ENCODE assay signal across 10 cellular contexts in the genomic region with DNA sequence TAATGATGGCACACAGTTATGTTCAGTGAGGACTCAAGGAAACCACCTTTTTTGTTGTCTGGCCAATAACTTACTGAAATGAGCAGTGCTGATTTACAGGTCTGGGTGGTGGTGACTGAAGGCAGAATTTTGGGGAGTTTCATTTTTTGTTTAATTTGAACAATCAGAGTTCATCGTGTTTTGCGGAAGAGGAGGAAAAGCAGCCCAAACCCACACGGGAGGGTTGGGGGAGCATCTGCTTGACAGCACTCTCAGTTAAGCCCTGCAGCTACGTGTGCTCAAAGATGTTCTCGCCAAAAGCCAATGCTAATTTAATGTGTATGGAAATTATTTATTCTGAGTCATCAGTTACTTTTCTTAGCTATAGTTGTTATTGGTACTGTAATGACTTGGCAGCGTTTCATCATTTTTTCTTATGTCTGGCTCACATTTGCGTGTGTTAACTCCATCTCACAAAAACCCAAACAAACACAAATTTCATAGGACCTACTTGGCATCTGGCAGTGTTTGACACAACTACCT.
DNase-seq lines count a peak whose midpoint lies in the region; ATAC-seq, FAIRE-seq and TF ChIP-seq lines count a peak whose summit lies in the region.
"Had no signal": no experiment of that assay in that cellular context is flagged by ENCODE, and none has a peak within 500 bp of the region (broad histone marks: within the 10 kb centered on the region; RNA-seq: fewer than 3 reads in every experiment).

No MANE protein-coding gene starts in this region.

- peak; percentile 53 to 79 for ATAC-seq in natural killer cell treated with Interleukin-12 subunit alpha and Interleukin-12 subunit beta and Interleukin-15 and Interleukin-18, amount 100 ng/mL, for 72 hours
- ATAC-seq in natural killer cell (no peak), sciatic nerve (no peak)

- no peaks in the 10 kb centered on the region for H3K79me2 ChIP-seq in SK-N-SH (ENCODE audit: insufficient read depth)
- no peaks in the 10 kb centered on the region for H3K79me2 ChIP-seq in fibroblast of lung (ENCODE audit: control insufficient read depth, insufficient read depth, low read length)

- CTCF ChIA-PET in SK-N-SH (lab: Yijun Ruan, JAX): no interaction called here

- H3K4me1 ChIP-seq in SK-N-SH (ENCODE audit: control insufficient read depth in 1 of 2, insufficient read depth in 2 of 2, low read depth in 1 of 2, low read length in 1 of 2) (no peaks in the 10 kb centered on the region), fibroblast of lung (ENCODE audit: control insufficient read depth, extremely low read depth, insufficient read depth, low read length) (no peaks in the 10 kb centered on the region), kidney (ENCODE audit: control insufficient read depth in 1 of 2, insufficient read depth in 1 of 2, low read depth in 1 of 2, low read length in 2 of 2) (no peaks in the 10 kb centered on the region)

- H3K9ac ChIP-seq in SK-N-SH (no peak overlapping the region), fibroblast of lung (ENCODE audit: insufficient read depth, low read length) (no peak overlapping the region), kidney (ENCODE audit: low read length in 2 of 2) (no peak overlapping the region)

- H3K9me3 Mint-ChIP-seq in natural killer cell treated with Interleukin-12 subunit alpha and Interleukin-12 subunit beta and Interleukin-15 and Interleukin-18, amount 100 ng/mL, for 72 hours: no peaks in the 10 kb centered on the region
- H3K9me3 Mint-ChIP-seq in natural killer cell: no peaks in the 10 kb centered on the region

- H3K36me3 ChIP-seq in SK-N-SH (replicated peaks in 1 of 2; ENCODE audit: control insufficient read depth in 1 of 2, insufficient read depth in 2 of 2, low read length in 1 of 2) (no peaks in the 10 kb centered on the region), fibroblast of lung (ENCODE audit: control insufficient read depth, insufficient read depth, low read length) (no peaks in the 10 kb centered on the region), kidney (ENCODE audit: control insufficient read depth in 1 of 2, insufficient read depth in 2 of 2, low read length in 2 of 2) (no peaks in the 10 kb centered on the region)
- H3K36me3 ChIP-seq: tibial nerve had no signal

- no peaks in the 10 kb centered on the region for H3K36me3 Mint-ChIP-seq in natural killer cell treated with Interleukin-12 subunit alpha and Interleukin-12 subunit beta and Interleukin-15 and Interleukin-18, amount 100 ng/mL, for 72 hours
- no peaks in the 10 kb centered on the region for H3K36me3 Mint-ChIP-seq in natural killer cell

- H3F3A ChIP-seq in SK-N-SH (replicated peaks; ENCODE audit: insufficient read depth): peaks cover 4% of the 10 kb centered on the region

- no peaks in the 10 kb centered on the region for H3K9me3 ChIP-seq in SK-N-SH
- H3K9me3 ChIP-seq in fibroblast of lung (ENCODE audit: control insufficient read depth, insufficient read depth, low read depth, low read length): no peaks in the 10 kb centered on the region
- no peaks in the 10 kb centered on the region for H3K9me3 ChIP-seq in kidney (ENCODE audit: control insufficient read depth in 1 of 2, low read length in 2 of 2)
- H3K9me3 ChIP-seq: tibial nerve had no signal

- no peak for FAIRE-seq in kidney (lab: Jason Lieb, UNC)
- FAIRE-seq: colon had no signal

- H3K4me3 ChIP-seq in SK-N-SH (ENCODE audit: low read depth in 2 of 2, low read length in 1 of 2): no peak overlapping the region
- no peak overlapping the region for H3K4me3 ChIP-seq in fibroblast of lung (replicated peaks in 1 of 4; ENCODE audit: control extremely low read depth in 1 of 4, insufficient read depth in 1 of 4, low read depth in 3 of 4, low read length in 4 of 4)
- no peak overlapping the region for H3K4me3 ChIP-seq in kidney (ENCODE audit: low read length in 2 of 2)
- H3K4me3 ChIP-seq: tibial nerve had no signal

- no peak for TF ChIP-seq CTCF in natural killer cell (IDR thresholded peaks at IDR 0.05)
- no peak for TF ChIP-seq CTCF in SK-N-SH (IDR thresholded peaks at IDR 0.05)
- no peak for TF ChIP-seq CTCF in fibroblast of lung (conservative IDR thresholded peaks at IDR 0.05 in 1 of 2, IDR thresholded peaks at IDR 0.05 in 1 of 2; ENCODE audit: low read depth in 1 of 2, low read length in 2 of 2)
- TF ChIP-seq CTCF in kidney (IDR thresholded peaks at IDR 0.05; ENCODE audit: borderline replicate concordance, extremely low read depth, insufficient read depth): no peak

- H2AFZ ChIP-seq in SK-N-SH (ENCODE audit: low read depth) (no peak overlapping the region), fibroblast of lung (ENCODE audit: low read length) (no peak overlapping the region)

- peak overlapping the region; percentile 66 for H3K4me3 Mint-ChIP-seq in natural killer cell treated with Interleukin-12 subunit alpha and Interleukin-12 subunit beta and Interleukin-15 and Interleukin-18, amount 100 ng/mL, for 72 hours
- H3K4me3 Mint-ChIP-seq in natural killer cell: no peak overlapping the region

- H3K9me2 ChIP-seq in SK-N-SH: no peaks in the 10 kb centered on the region

- H3K4me1 Mint-ChIP-seq in natural killer cell treated with Interleukin-12 subunit alpha and Interleukin-12 subunit beta and Interleukin-15 and Interleukin-18, amount 100 ng/mL, for 72 hours (ENCODE audit: low read depth in 2 of 2): peaks cover 17 to 20% of the 10 kb centered on the region in 2 donors
- H3K4me1 Mint-ChIP-seq in natural killer cell: peaks cover 16 to 45% of the 10 kb centered on the region in 2 donors

- H4K20me1 ChIP-seq in SK-N-SH (ENCODE audit: insufficient read depth): no peaks in the 10 kb centered on the region
- H4K20me1 ChIP-seq in fibroblast of lung (ENCODE audit: control insufficient read depth, extremely low read depth, insufficient read depth, low read length): no peaks in the 10 kb centered on the region

- H3K27ac ChIP-seq in SK-N-SH (ENCODE audit: low read depth in 2 of 2, low read length in 1 of 2): no peak overlapping the region; a peak in 1 of 4 replicates
- H3K27ac ChIP-seq in fibroblast of lung (ENCODE audit: insufficient read depth, low read length): no peak overlapping the region
- no peak overlapping the region for H3K27ac ChIP-seq in kidney (ENCODE audit: low read depth in 2 of 2, low read length in 2 of 2)
- H3K27ac ChIP-seq: tibial nerve had no signal

- intact Hi-C loops in natural killer cell (cut with micrococcal nuclease) (no loop called here), kidney (cut with DNase I) (no loop called here), sciatic nerve (cut with DNase I) (no loop called here)

- H3K27ac Mint-ChIP-seq in natural killer cell treated with Interleukin-12 subunit alpha and Interleukin-12 subunit beta and Interleukin-15 and Interleukin-18, amount 100 ng/mL, for 72 hours: peak overlapping the region; percentile 68 to 70
- no peak overlapping the region for H3K27ac Mint-ChIP-seq in natural killer cell

- TF ChIP-seq EP300 in SK-N-SH (IDR thresholded peaks at IDR 0.05; ENCODE audit: borderline replicate concordance in 1 of 2, low read depth in 1 of 2, low read length in 1 of 2): no peak

- no peak for TF ChIP-seq RAD21 in SK-N-SH (IDR thresholded peaks at IDR 0.05; ENCODE audit: low read length)

- peaks cover 12% of the 10 kb centered on the region; the same call in 1 of the 2 replicates for H3K27me3 ChIP-seq in SK-N-SH (ENCODE audit: insufficient read depth)
- H3K27me3 ChIP-seq in fibroblast of lung (ENCODE audit: control insufficient read depth, insufficient read depth, low read length): no peaks in the 10 kb centered on the region
- H3K27me3 ChIP-seq: tibial nerve had no signal

- no peak for DNase-seq in natural killer cell treated with Interleukin-12 subunit alpha and Interleukin-12 subunit beta and Interleukin-15 and Interleukin-18, amount 100 ng/mL, for 72 hours (ENCODE audit: low spot score)
- DNase-seq in natural killer cell (no peak), SK-N-SH (no peak), fibroblast of lung (ENCODE audit: low read depth in 2 of 2) (peak; percentile 87 to 91), SKM-1 treated with dmso at 0.1 percent for 144 hours (lab: John Stamatoyannopoulos, UW; ENCODE audit: unreplicated experiment) (no peak), kidney (no peak), sciatic nerve (ENCODE audit: low spot score) (no peak), GDM1 (lab: John Stamatoyannopoulos, UW) (no peak)

- 16% methylated on average over 7 of the region's 7 CpGs for WGBS in SK-N-SH (ENCODE audit: low lambda C conversion rate)

- no peaks in the 10 kb centered on the region for H3K27me3 Mint-ChIP-seq in natural killer cell treated with Interleukin-12 subunit alpha and Interleukin-12 subunit beta and Interleukin-15 and Interleukin-18, amount 100 ng/mL, for 72 hours
- H3K27me3 Mint-ChIP-seq in natural killer cell (ENCODE audit: low read depth in 2 of 2): no peaks in the 10 kb centered on the region

- POLR2A ChIA-PET in SK-N-SH (lab: Yijun Ruan, JAX): no interaction called here

- no peak overlapping the region; the same call in 1 of the 2 replicates for H3K4me2 ChIP-seq in SK-N-SH
- H3K4me2 ChIP-seq in fibroblast of lung (ENCODE audit: extremely low read depth, insufficient read depth, low read length): peak overlapping the region; percentile 21

TF ChIP-seq in SK-N-SH, 30 proteins besides CTCF, POLR2A, EP300 and RAD21:
- TF ChIP-seq TCF12 (IDR thresholded peaks at IDR 0.05) (0 out of 2 replicates have a peak, but pooled peaks have one; percentile 6), NFIC (IDR thresholded peaks at IDR 0.05; ENCODE audit: borderline replicate concordance) (peak; percentile 62; the same call in 1 of the 2 replicates)
- TF ChIP-seq, protein P1, sequence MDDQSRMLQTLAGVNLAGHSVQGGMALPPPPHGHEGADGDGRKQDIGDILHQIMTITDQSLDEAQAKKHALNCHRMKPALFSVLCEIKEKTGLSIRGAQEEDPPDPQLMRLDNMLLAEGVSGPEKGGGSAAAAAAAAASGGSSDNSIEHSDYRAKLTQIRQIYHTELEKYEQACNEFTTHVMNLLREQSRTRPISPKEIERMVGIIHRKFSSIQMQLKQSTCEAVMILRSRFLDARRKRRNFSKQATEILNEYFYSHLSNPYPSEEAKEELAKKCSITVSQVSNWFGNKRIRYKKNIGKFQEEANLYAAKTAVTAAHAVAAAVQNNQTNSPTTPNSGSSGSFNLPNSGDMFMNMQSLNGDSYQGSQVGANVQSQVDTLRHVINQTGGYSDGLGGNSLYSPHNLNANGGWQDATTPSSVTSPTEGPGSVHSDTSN (IDR thresholded peaks at IDR 0.05): no peak

Comparison
In these comparisons a context has a peak if more than half of its experiments do, and no peak if none do; other contexts are left out.
1. ATAC-seq: peak in natural killer cell treated with Interleukin-12 subunit alpha and Interleukin-12 subunit beta and Interleukin-15 and Interleukin-18, amount 100 ng/mL, for 72 hours (2 of 2); none in natural killer cell (0 of 3) and sciatic nerve (single experiment).
2. H3K27ac Mint-ChIP-seq: peak in natural killer cell treated with Interleukin-12 subunit alpha and Interleukin-12 subunit beta and Interleukin-15 and Interleukin-18, amount 100 ng/mL, for 72 hours (2 of 2); none in natural killer cell (0 of 2).
3. DNase-seq: peak in fibroblast of lung (2 of 2); none in natural killer cell treated with Interleukin-12 subunit alpha and Interleukin-12 subunit beta and Interleukin-15 and Interleukin-18, amount 100 ng/mL, for 72 hours (single experiment), natural killer cell (single experiment), SK-N-SH (single experiment), SKM-1 treated with dmso at 0.1 percent for 144 hours (single experiment), kidney (single experiment), sciatic nerve (single experiment) and GDM1 (single experiment).